Comparison of ENCODE assay signal across 8 cellular contexts in the genomic region with DNA sequence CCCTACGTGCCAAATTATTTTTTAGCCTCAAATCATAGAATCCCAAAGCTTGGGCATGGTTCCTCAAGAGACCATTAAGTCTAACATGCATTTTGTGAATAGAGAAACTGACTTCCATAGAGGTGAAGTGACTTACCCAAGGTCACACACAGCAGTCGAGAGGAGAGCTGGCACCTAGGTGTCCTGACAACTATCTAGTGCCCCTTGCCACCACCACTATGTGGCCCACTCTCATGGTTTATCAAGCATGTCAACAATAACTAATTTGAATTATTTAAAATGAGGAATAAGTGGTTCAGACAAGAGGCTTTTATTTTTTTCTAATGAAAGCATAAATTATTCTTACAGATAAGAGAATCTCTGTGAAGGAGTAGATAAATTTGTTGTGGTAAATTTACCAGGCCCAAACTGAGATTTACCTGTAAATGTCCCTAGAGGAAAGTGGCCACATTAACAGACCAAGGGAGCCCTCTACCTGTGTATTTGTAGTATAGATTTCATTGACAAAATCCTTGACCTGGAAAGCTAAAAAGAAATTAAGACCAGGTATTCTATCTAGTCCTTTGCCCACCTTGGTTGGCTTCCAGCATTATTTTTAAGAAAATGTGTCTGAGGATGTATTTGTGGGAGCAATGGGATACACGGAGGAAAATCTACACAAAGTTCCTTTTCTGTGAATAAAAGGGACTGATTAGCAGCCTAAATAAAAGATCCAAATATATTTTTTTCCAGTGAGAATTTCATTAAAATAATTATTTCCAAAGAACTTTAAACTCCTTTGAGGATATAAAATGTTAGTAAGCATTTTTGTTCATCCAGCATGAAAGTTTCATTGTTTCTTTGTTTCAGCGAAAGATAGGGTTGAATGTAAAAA. TPM values are rescaled to one million over a fixed set of nuclear protein-coding genes. Genes with fewer than 3 reads are reported as not detected.
DNase-seq lines count a peak whose midpoint lies in the region; ATAC-seq and TF ChIP-seq lines count a peak whose summit lies in the region.

No MANE protein-coding gene starts in this region.

- DNase-seq in DMS79 treated with DMSO at 0.1 percent for 48 hours (lab: John Stamatoyannopoulos, UW) (peak; percentile 4), DMS79 (lab: John Stamatoyannopoulos, UW) (no peak), HEK293T (ENCODE audit: extremely low spot score) (peak; percentile 16), fibroblast of pulmonary artery (ENCODE audit: low read depth) (peak; percentile 67), sigmoid colon (no peak), NCI-H187 (lab: John Stamatoyannopoulos, UW) (no peak)

- no peaks in the 10 kb centered on the region for H3K9me3 ChIP-seq in sigmoid colon

- H3K36me3 ChIP-seq in sigmoid colon, result no peaks in the 10 kb centered on the region

- H3K4me3 ChIP-seq in fibroblast of pulmonary artery (replicated peaks; ENCODE audit: low read depth, low read length), result no peak overlapping the region
- no peak overlapping the region for H3K4me3 ChIP-seq in sigmoid colon

- ATAC-seq in SK-N-SH treated with all-trans-retinoic acid at 6 μM for 48 hours (peak; percentile 50; the same call in 1 of the 3 replicates), GM18861 (IDR thresholded peaks at IDR 0.05; ENCODE audit: unreplicated experiment) (no peak)

- POLR2A ChIA-PET in HEK293T (lab: Yijun Ruan, JAX), result no interaction called here

- H3K4me1 ChIP-seq in sigmoid colon, result peaks cover 0 to 15% (median 5%) of the 10 kb centered on the region in 4 donors

- CTCF ChIA-PET in HEK293T (lab: Yijun Ruan, JAX), result interaction anchor here (0.6 to 1.1 kb wide), 5 partner anchors 12 to 357 kb away, joined by 3 to 6 read pairs (median 4); no protein-coding TSS in a partner anchor

- TF ChIP-seq CTCF in fibroblast of pulmonary artery (IDR thresholded peaks at IDR 0.05; ENCODE audit: low read length, missing control alignments) (peak; percentile 51), sigmoid colon (IDR thresholded peaks at IDR 0.05) (peak; percentile 21 to 61 (median 46))

- no peaks in the 10 kb centered on the region for H3K27me3 ChIP-seq in sigmoid colon

- 58 to 72% methylated on average over 4 of the region's 4 CpGs for WGBS in sigmoid colon, 2 donors

- no peak for TF ChIP-seq EP300 in sigmoid colon (IDR thresholded peaks at IDR 0.05)

- H3K27ac ChIP-seq in sigmoid colon, result no peak overlapping the region

- intact Hi-C loops in sigmoid colon (cut with DNase I), result no loop called here

- no peak for TF ChIP-seq POLR2A in sigmoid colon (IDR thresholded peaks at IDR 0.05)

TF ChIP-seq in HEK293T, 16 proteins besides CTCF, POLR2A, EP300 and RAD21:
- TF ChIP-seq SUZ12 (IDR thresholded peaks at IDR 0.05) (no peak), L3MBTL2 (conservative IDR thresholded peaks at IDR 0.05) (no peak), FOXM1 (IDR thresholded peaks at IDR 0.05; ENCODE audit: borderline replicate concordance) (no peak), ELF4 (IDR thresholded peaks at IDR 0.05) (no peak), CTBP1 (IDR thresholded peaks at IDR 0.05; ENCODE audit: borderline replicate concordance) (no peak)

TF ChIP-seq in SK-N-SH treated with all-trans-retinoic acid at 6 μM for 48 hours, 23 proteins besides CTCF, POLR2A, EP300 and RAD21:
- no peak for TF ChIP-seq ESRRG (CRISPR knock-in tag; IDR thresholded peaks at IDR 0.05)
- no peak for TF ChIP-seq TSHZ2 (CRISPR knock-in tag; IDR thresholded peaks at IDR 0.05)

RNA-seq across cellular contexts. Expression of gene IQCH, which starts 49.1 kb away (rescaled TPM):
- total RNA-seq in sigmoid colon, result 1 to 10 TPM; 1.2 to 3.8 (median 1.4) TPM
- 1 to 10 TPM in 2 of 3 donors, under 1 TPM in 1; 0.36 to 2.3 (median 1.2) TPM for polyA plus RNA-seq in sigmoid colon

RNA-seq across cellular contexts. Expression of gene AAGAB, which starts 49.3 kb away (rescaled TPM):
- total RNA-seq in sigmoid colon, result 10 to 100 TPM; 22.4 to 35.9 (median 29.3) TPM
- polyA plus RNA-seq in sigmoid colon, result 10 to 100 TPM; 34.5 to 48.1 (median 36.0) TPM

Comparison
In these comparisons a context has a peak if more than half of its experiments do, and no peak if none do; other contexts are left out.
1. DNase-seq: peak in DMS79 treated with DMSO at 0.1 percent for 48 hours (single experiment), HEK293T (single experiment) and fibroblast of pulmonary artery (single experiment); none in DMS79 (single experiment), sigmoid colon (single experiment) and NCI-H187 (0 of 2).